In genomic region chr12:132615579-132616066, GRCh38 we compare ENCODE assay signal across 17 cellular contexts. TPM values are rescaled to one million over a fixed set of nuclear protein-coding genes. Genes with fewer than 3 reads are reported as not detected.
DNase-seq lines count a peak whose midpoint lies in the region; ATAC-seq, FAIRE-seq and TF ChIP-seq lines count a peak whose summit lies in the region.
"Had no signal": no experiment of that assay in that cellular context is flagged by ENCODE, and none has a peak within 500 bp of the region (broad histone marks: within the 10 kb centered on the region; RNA-seq: fewer than 3 reads in every experiment).

No MANE protein-coding gene starts in this region.

- in situ Hi-C loops in HepG2 (cut with HindIII; ENCODE audit: extremely low pct_ligation_motif_present, low pct_unique_long_range_greater_than_20kb): no loop called here

- CTCF ChIA-PET in HepG2 (lab: Yijun Ruan, JAX; ENCODE audit: low intra/inter-chr PET ratio, low total read pairs): interaction anchor here (1.1 to 3.2 kb wide), 4 partner anchors 15 to 202 kb away, joined by 3 to 36 read pairs (median 8); no protein-coding TSS in a partner anchor

- POLR2A ChIA-PET in HepG2 (lab: Yijun Ruan, JAX): no interaction called here

- H3K9me3 Mint-ChIP-seq in activated T-cell treated with anti-CD3 and anti-CD28 coated beads, Interleukin-2, amount 50 U/mL, for 24 hours: peaks cover 6% of the 10 kb centered on the region
- no peaks in the 10 kb centered on the region for H3K9me3 Mint-ChIP-seq in activated T-helper 17 cell treated with anti-CD3 and anti-CD28 coated beads, Interleukin-2, amount 50 U/mL, for 72 hours
- H3K9me3 Mint-ChIP-seq: CD8-positive, alpha-beta T cell had no signal

- peak overlapping the region; percentile 4 for H3K27ac Mint-ChIP-seq in activated T-cell treated with anti-CD3 and anti-CD28 coated beads, Interleukin-2, amount 50 U/mL, for 24 hours
- no peak overlapping the region for H3K27ac Mint-ChIP-seq in activated T-helper 17 cell treated with anti-CD3 and anti-CD28 coated beads, Interleukin-2, amount 50 U/mL, for 72 hours
- H3K27ac Mint-ChIP-seq: CD14-positive monocyte; CD8-positive, alpha-beta T cell had no signal

- no peaks in the 10 kb centered on the region for H3K36me3 Mint-ChIP-seq in activated T-cell treated with anti-CD3 and anti-CD28 coated beads, Interleukin-2, amount 50 U/mL, for 24 hours (ENCODE audit: low read depth)
- H3K36me3 Mint-ChIP-seq in activated T-helper 17 cell treated with anti-CD3 and anti-CD28 coated beads, Interleukin-2, amount 50 U/mL, for 72 hours (ENCODE audit: low read depth): peaks cover 9% of the 10 kb centered on the region
- H3K36me3 Mint-ChIP-seq: CD8-positive, alpha-beta T cell had no signal

- no peaks in the 10 kb centered on the region for H3K4me1 ChIP-seq in HepG2 (ENCODE audit: insufficient read depth, low read length)
- H3K4me1 ChIP-seq in right lobe of liver: peaks cover 0 to 4% (median 0%) of the 10 kb centered on the region in 4 donors
- peaks cover 2% of the 10 kb centered on the region for H3K4me1 ChIP-seq in lower lobe of right lung
- H3K4me1 ChIP-seq in smooth muscle cell (ENCODE audit: low read depth): peaks cover 3% of the 10 kb centered on the region
- H3K4me1 ChIP-seq: Caco-2 had no signal

- 57% methylated on average over 16 of the region's 16 CpGs for WGBS in HepG2 (ENCODE audit: low lambda C conversion rate)
- 68% methylated on average over 6 of the region's 16 CpGs for WGBS in right lobe of liver (ENCODE audit: insufficient coverage, low coverage, low lambda C conversion rate, missing lambda C conversion rate)
- 81% methylated on average over 16 of the region's 16 CpGs for WGBS in smooth muscle cell (ENCODE audit: low lambda C conversion rate)

- H2AFZ ChIP-seq in HepG2 (ENCODE audit: low read length) (no peak overlapping the region), smooth muscle cell (ENCODE audit: low read depth) (no peak overlapping the region)
- H2AFZ ChIP-seq: GM23248 had no signal

- peaks cover 12% of the 10 kb centered on the region for H3K4me1 Mint-ChIP-seq in activated T-cell treated with anti-CD3 and anti-CD28 coated beads, Interleukin-2, amount 50 U/mL, for 24 hours (ENCODE audit: low read depth)
- peaks cover 12% of the 10 kb centered on the region for H3K4me1 Mint-ChIP-seq in activated T-helper 17 cell treated with anti-CD3 and anti-CD28 coated beads, Interleukin-2, amount 50 U/mL, for 72 hours

- H3K4me3 ChIP-seq in HepG2 (replicated peaks in 1 of 3; ENCODE audit: insufficient read depth in 1 of 3, low read depth in 2 of 3, low read length in 3 of 3) (no peak overlapping the region), right lobe of liver (no peak overlapping the region), lower lobe of right lung (no peak overlapping the region), smooth muscle cell (no peak overlapping the region)
- H3K4me3 ChIP-seq: GM23248 had no signal

- no TSS peak for BruUV-seq in HepG2 (replicated peaks; lab: Mats Ljungman, UMichigan)

- peak; percentile 20 for ATAC-seq in HepG2
- ATAC-seq in right lobe of liver: no peak
- ATAC-seq in lower lobe of right lung: peak; percentile 8 to 17
- ATAC-seq in sciatic nerve: peak; percentile 11
- no peak for ATAC-seq in activated T-helper 17 cell treated with anti-CD3 and anti-CD28 coated beads, Interleukin-2, amount 50 U/mL, for 72 hours (replicated peaks)

- TF ChIP-seq CTCF in HepG2 (CRISPR knock-in tag; IDR thresholded peaks at IDR 0.05) (no peak), right lobe of liver (IDR thresholded peaks at IDR 0.05) (no peak), lower lobe of right lung (IDR thresholded peaks at IDR 0.05) (no peak), smooth muscle cell (IDR thresholded peaks at IDR 0.05; ENCODE audit: borderline replicate concordance, insufficient read depth, poor library complexity, severe bottlenecking) (no peak)

- H3F3A ChIP-seq in smooth muscle cell (ENCODE audit: low read depth): no peaks in the 10 kb centered on the region

- no peaks in the 10 kb centered on the region for H3K79me2 ChIP-seq in HepG2 (ENCODE audit: insufficient read depth, low read length)
- no peaks in the 10 kb centered on the region for H3K79me2 ChIP-seq in smooth muscle cell (ENCODE audit: low read depth)

- H3K27me3 ChIP-seq in HepG2 (ENCODE audit: control insufficient read depth in 1 of 2, insufficient read depth in 2 of 2, low read length in 2 of 2) (peaks cover 0 to 9% of the 10 kb centered on the region in 2 experiments; a peak in 4 of 5 replicates), right lobe of liver (peaks cover 0 to 13% of the 10 kb centered on the region in 2 donors), lower lobe of right lung (ENCODE audit: low read depth) (peaks cover 49% of the 10 kb centered on the region), smooth muscle cell (ENCODE audit: low read depth) (peaks cover 67% of the 10 kb centered on the region)

- peaks cover 31% of the 10 kb centered on the region for H3K9me3 ChIP-seq in HepG2 (ENCODE audit: low read length)
- no peaks in the 10 kb centered on the region for H3K9me3 ChIP-seq in right lobe of liver
- peaks cover 6% of the 10 kb centered on the region for H3K9me3 ChIP-seq in lower lobe of right lung
- peaks cover 6% of the 10 kb centered on the region for H3K9me3 ChIP-seq in smooth muscle cell (replicated peaks; ENCODE audit: low read depth)

- TF ChIP-seq EP300 in HepG2 (IDR thresholded peaks at IDR 0.05; ENCODE audit: low read depth in 2 of 2, low read length in 2 of 2): no peak
- no peak for TF ChIP-seq EP300 in HepG2 (CRISPR knock-in tag; IDR thresholded peaks at IDR 0.05; ENCODE audit: borderline replicate concordance)

- no peak overlapping the region for H3K4me2 ChIP-seq in HepG2 (ENCODE audit: low read depth, low read length)
- no peak overlapping the region for H3K4me2 ChIP-seq in smooth muscle cell

- no peak overlapping the region for H3K9ac ChIP-seq in HepG2 (ENCODE audit: insufficient read depth, low read depth, low read length)
- no peak overlapping the region for H3K9ac ChIP-seq in smooth muscle cell (ENCODE audit: low read depth)
- H3K9ac ChIP-seq: GM23248 had no signal

- no peak overlapping the region for H3K27ac ChIP-seq in HepG2 (ENCODE audit: extremely low read length, insufficient read depth, low read length)
- H3K27ac ChIP-seq in right lobe of liver: no peak overlapping the region
- no peak overlapping the region for H3K27ac ChIP-seq in lower lobe of right lung
- H3K27ac ChIP-seq in smooth muscle cell (ENCODE audit: low read depth): no peak overlapping the region
- H3K27ac ChIP-seq: 22Rv1, GM23248 had no signal

- H3K4me3 Mint-ChIP-seq in activated T-cell treated with anti-CD3 and anti-CD28 coated beads, Interleukin-2, amount 50 U/mL, for 24 hours: no peak overlapping the region
- no peak overlapping the region for H3K4me3 Mint-ChIP-seq in activated T-helper 17 cell treated with anti-CD3 and anti-CD28 coated beads, Interleukin-2, amount 50 U/mL, for 72 hours
- H3K4me3 Mint-ChIP-seq: CD8-positive, alpha-beta T cell had no signal

- no peak for DNase-seq in activated T-cell treated with anti-CD3 and anti-CD28 coated beads, Interleukin-2, amount 50 U/mL, for 24 hours
- DNase-seq in activated T-cell treated with anti-CD3 and anti-CD28 coated beads for 4 hours (no peak), HepG2 (ENCODE audit: low spot score) (no peak), right lobe of liver (no peak), lower lobe of right lung (no peak), sciatic nerve (ENCODE audit: low spot score) (no peak), smooth muscle cell (lab: John Stamatoyannopoulos, UW; ENCODE audit: unreplicated experiment) (no peak)

- H3K27me3 Mint-ChIP-seq in activated T-cell treated with anti-CD3 and anti-CD28 coated beads, Interleukin-2, amount 50 U/mL, for 24 hours: peaks cover 53% of the 10 kb centered on the region
- H3K27me3 Mint-ChIP-seq in activated T-helper 17 cell treated with anti-CD3 and anti-CD28 coated beads, Interleukin-2, amount 50 U/mL, for 72 hours: peaks cover 20% of the 10 kb centered on the region

- intact Hi-C loops in HepG2 (cut with micrococcal nuclease; ENCODE audit: unreplicated experiment) (loop anchor here (1.0 kb wide), 2 partner anchors 15 to 200 kb away; no protein-coding TSS in a partner anchor), right lobe of liver (cut with DNase I) (no loop called here), lower lobe of right lung (cut with DNase I) (no loop called here), sciatic nerve (cut with DNase I) (no loop called here)

- H4K20me1 ChIP-seq in HepG2 (ENCODE audit: insufficient read depth, low read length) (no peaks in the 10 kb centered on the region), smooth muscle cell (ENCODE audit: low read depth) (no peaks in the 10 kb centered on the region)

- no peak for TF ChIP-seq RAD21 in HepG2 (CRISPR knock-in tag; IDR thresholded peaks at IDR 0.05)

- FAIRE-seq in HepG2 (lab: Jason Lieb, UNC): no peak

- no peaks in the 10 kb centered on the region for H3K36me3 ChIP-seq in HepG2 (replicated peaks in 1 of 2; ENCODE audit: control insufficient read depth in 1 of 2, insufficient read depth in 2 of 2, low read length in 2 of 2)
- no peaks in the 10 kb centered on the region for H3K36me3 ChIP-seq in right lobe of liver
- no peaks in the 10 kb centered on the region for H3K36me3 ChIP-seq in lower lobe of right lung
- no peaks in the 10 kb centered on the region for H3K36me3 ChIP-seq in smooth muscle cell (ENCODE audit: low read depth)

- TF ChIP-seq POLR2A in HepG2 (IDR thresholded peaks at IDR 0.05; ENCODE audit: insufficient read depth in 1 of 2, low read depth in 2 of 2, low read length in 2 of 2): no peak
- no peak for TF ChIP-seq POLR2A in right lobe of liver (IDR thresholded peaks at IDR 0.05)

RNA-seq across cellular contexts. Expression of gene P2RX2, which starts 3.0 kb away (rescaled TPM):
- total RNA-seq in HepG2 (2016; rRNA removed; fragmentation: Illumina TruSeq; extraction: Trizol) (not detected in 2 replicates), right lobe of liver (not detected), lower lobe of right lung (0.56 TPM), sciatic nerve (not detected), smooth muscle cell (not detected in 2 replicates)
- not detected in 2 replicates for total RNA-seq in HepG2 (2016; cell fraction: cytosol; rRNA removed; fragmentation: Illumina TruSeq; extraction: Trizol; ENCODE audit: low read depth)
- total RNA-seq in HepG2 (2016; cell fraction: insoluble cytoplasmic fraction; rRNA removed; fragmentation: Illumina TruSeq; extraction: Trizol): not detected in 2 replicates
- not detected in 2 replicates for total RNA-seq in HepG2 (2016; cell fraction: membrane; rRNA removed; fragmentation: Illumina TruSeq; extraction: Trizol)
- total RNA-seq in HepG2 (2016; cell fraction: nucleus; rRNA removed; fragmentation: Illumina TruSeq; extraction: Trizol): not detected in 2 replicates
- polyA plus RNA-seq in HepG2 (2011; rRNA removed) (not detected in 2 replicates), smooth muscle cell (not detected in 2 replicates)
- polyA plus RNA-seq in HepG2 (2011; cell fraction: cytosol; rRNA removed): not detected in 2 replicates
- polyA plus RNA-seq in HepG2 (2011; cell fraction: nucleus; rRNA removed): not detected in 2 replicates
- not detected in 2 replicates for polyA plus RNA-seq in HepG2 (2012)
- polyA plus RNA-seq in HepG2 (2016; cell fraction: cytosol; fragmentation: Illumina TruSeq; extraction: Trizol; ENCODE audit: low read depth): not detected in 2 replicates
- not detected in 2 replicates for polyA plus RNA-seq in HepG2 (2016; cell fraction: insoluble cytoplasmic fraction; fragmentation: Illumina TruSeq; extraction: Trizol; ENCODE audit: low read depth)
- not detected in 2 replicates for polyA plus RNA-seq in HepG2 (2016; cell fraction: membrane; fragmentation: Illumina TruSeq; extraction: Trizol; ENCODE audit: low read depth)
- not detected in 2 replicates for polyA plus RNA-seq in HepG2 (2016; cell fraction: nucleus; fragmentation: Illumina TruSeq; extraction: Trizol; ENCODE audit: insufficient read depth, low read depth)
- polyA minus RNA-seq in HepG2 (2011; rRNA and poly(A)+ RNA removed; ENCODE audit: low replicate concordance): not detected in 2 replicates
- not detected in 2 replicates for polyA minus RNA-seq in HepG2 (2011; cell fraction: cytosol; rRNA and poly(A)+ RNA removed)
- polyA minus RNA-seq in HepG2 (2011; cell fraction: nucleus; rRNA and poly(A)+ RNA removed): not detected in 2 replicates
- not detected for total RNA-seq in activated T-helper 17 cell treated with anti-CD3 and anti-CD28 coated beads, Interleukin-2, amount 50 U/mL, for 72 hours
- total RNA-seq: A673; Caco-2; CD8-positive, alpha-beta T cell; GM23248; HT-29 had no signal
- polyA plus RNA-seq: BJ, CD14-positive monocyte, GM23248 had no signal

RNA-seq across cellular contexts. Expression of gene LRCOL1, which starts 5.2 kb away (rescaled TPM):
- not detected in 2 replicates for total RNA-seq in HepG2 (2016; rRNA removed; fragmentation: Illumina TruSeq; extraction: Trizol)
- total RNA-seq in HepG2 (2016; cell fraction: cytosol; rRNA removed; fragmentation: Illumina TruSeq; extraction: Trizol; ENCODE audit: low read depth): not detected in 2 replicates
- not detected in 2 replicates for total RNA-seq in HepG2 (2016; cell fraction: insoluble cytoplasmic fraction; rRNA removed; fragmentation: Illumina TruSeq; extraction: Trizol)
- total RNA-seq in HepG2 (2016; cell fraction: membrane; rRNA removed; fragmentation: Illumina TruSeq; extraction: Trizol): not detected in 2 replicates
- total RNA-seq in HepG2 (2016; cell fraction: nucleus; rRNA removed; fragmentation: Illumina TruSeq; extraction: Trizol): not detected in 2 replicates
- polyA plus RNA-seq in HepG2 (2011; rRNA removed): 0.14 TPM in 1 of 2 replicates, not detected in the other
- polyA plus RNA-seq in HepG2 (2011; cell fraction: cytosol; rRNA removed): 0.05 and 0.09 TPM in 2 replicates
- 0.57 TPM in 1 of 2 replicates, not detected in the other for polyA plus RNA-seq in HepG2 (2011; cell fraction: nucleus; rRNA removed)
- polyA plus RNA-seq in HepG2 (2012): not detected in 2 replicates
- not detected in 2 replicates for polyA plus RNA-seq in HepG2 (2016; cell fraction: cytosol; fragmentation: Illumina TruSeq; extraction: Trizol; ENCODE audit: low read depth)
- polyA plus RNA-seq in HepG2 (2016; cell fraction: insoluble cytoplasmic fraction; fragmentation: Illumina TruSeq; extraction: Trizol; ENCODE audit: low read depth): not detected in 2 replicates
- not detected in 2 replicates for polyA plus RNA-seq in HepG2 (2016; cell fraction: membrane; fragmentation: Illumina TruSeq; extraction: Trizol; ENCODE audit: low read depth)
- not detected in 2 replicates for polyA plus RNA-seq in HepG2 (2016; cell fraction: nucleus; fragmentation: Illumina TruSeq; extraction: Trizol; ENCODE audit: insufficient read depth, low read depth)
- not detected in 2 replicates for polyA minus RNA-seq in HepG2 (2011; rRNA and poly(A)+ RNA removed; ENCODE audit: low replicate concordance)
- not detected in 2 replicates for polyA minus RNA-seq in HepG2 (2011; cell fraction: cytosol; rRNA and poly(A)+ RNA removed)
- polyA minus RNA-seq in HepG2 (2011; cell fraction: nucleus; rRNA and poly(A)+ RNA removed): not detected in 2 replicates
- 10 to 100 TPM in 1 of 6 experiments, 1 to 10 TPM in 4, under 1 TPM in 1; 0.61 to 13.1 (median 6.8) TPM for total RNA-seq in right lobe of liver
- 2.3 TPM for total RNA-seq in lower lobe of right lung
- not detected for total RNA-seq in sciatic nerve
- not detected in 2 replicates for total RNA-seq in smooth muscle cell
- polyA plus RNA-seq in smooth muscle cell: not detected in 2 replicates
- not detected for total RNA-seq in activated T-helper 17 cell treated with anti-CD3 and anti-CD28 coated beads, Interleukin-2, amount 50 U/mL, for 72 hours
- total RNA-seq: A673; Caco-2; CD8-positive, alpha-beta T cell; GM23248; H7; HT-29 had no signal
- polyA plus RNA-seq: CD14-positive monocyte, GM23248 had no signal

Comparison
In these comparisons a context has a peak if more than half of its experiments do, and no peak if none do; other contexts are left out.
1. ATAC-seq: peak in HepG2 (single experiment), lower lobe of right lung (2 of 2) and sciatic nerve (single experiment); none in right lobe of liver (0 of 4) and activated T-helper 17 cell treated with anti-CD3 and anti-CD28 coated beads, Interleukin-2, amount 50 U/mL, for 72 hours (single experiment).